ENCODE assay signal across 11 cellular contexts in the genomic region with DNA sequence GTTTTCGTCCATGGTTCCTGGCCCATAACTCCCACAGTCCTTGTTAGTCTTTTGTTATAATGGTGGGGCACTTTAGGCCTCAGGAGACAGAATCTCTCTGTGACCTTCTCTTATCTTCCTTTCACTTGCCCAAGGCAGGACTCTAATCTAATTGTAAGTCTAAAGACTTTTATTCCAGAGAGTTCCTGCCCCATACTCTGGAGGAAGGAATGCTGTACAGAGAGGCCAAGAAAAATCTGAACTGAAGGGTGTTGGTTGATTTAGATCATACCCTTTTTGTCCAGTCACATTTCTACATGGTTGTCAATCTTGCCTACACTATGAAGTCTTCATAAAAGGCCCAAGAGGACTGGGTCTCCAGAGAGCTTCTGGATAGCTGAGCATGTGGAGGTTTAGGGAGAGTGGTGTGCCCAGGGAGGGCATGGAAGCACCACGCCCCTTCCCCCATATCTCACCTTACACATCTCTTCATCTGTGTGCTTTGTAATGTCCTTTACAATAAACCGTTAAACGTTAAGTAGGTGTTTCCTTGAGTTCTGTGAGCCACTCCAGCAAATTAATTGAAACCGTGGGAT.
A peak's percentile ranks its signal among the peaks of the same experiment; 100 is the strongest.
DNase-seq lines count a peak whose midpoint lies in the region; ATAC-seq and TF ChIP-seq lines count a peak whose summit lies in the region.
"Had no signal": no experiment of that assay in that cellular context is flagged by ENCODE, and none has a peak within 500 bp of the region (broad histone marks: within the 10 kb centered on the region; RNA-seq: fewer than 3 reads in every experiment).

No MANE protein-coding gene starts in this region.

- no peak for DNase-seq in breast epithelium (ENCODE audit: low spot score in 2 of 2)
- DNase-seq in mammary epithelial cell, result no peak
- no peak for DNase-seq in T-helper 17 cell
- DNase-seq in lower lobe of right lung, result no peak
- DNase-seq in thyroid gland, result no peak
- DNase-seq in NCI-H2171 (lab: John Stamatoyannopoulos, UW), result no peak
- no peak for DNase-seq in medulla oblongata (ENCODE audit: extremely low spot score)
- DNase-seq: activated CD4-positive, alpha-beta T cell treated with anti-CD3 and anti-CD28 coated beads, Interleukin-2, amount 50 U/mL, for 1 hour; effector CD8-positive, alpha-beta T cell; SK-N-SH had no signal

- no peak overlapping the region for H2AFZ ChIP-seq in mammary epithelial cell (ENCODE audit: low read depth, low read length)

- no peak overlapping the region for H3K4me3 ChIP-seq in breast epithelium
- H3K4me3 ChIP-seq in mammary epithelial cell (replicated peaks in 1 of 3; ENCODE audit: insufficient read depth in 1 of 3, low read depth in 2 of 3, low read length in 3 of 3), result no peak overlapping the region
- no peak overlapping the region for H3K4me3 ChIP-seq in lower lobe of right lung
- no peak overlapping the region for H3K4me3 ChIP-seq in thyroid gland (replicated peaks in 1 of 3)

- dilution Hi-C loops in mammary epithelial cell (cut with HindIII; ENCODE audit: low sequenced_read_pairs), result no loop called here

- H4K20me1 ChIP-seq in mammary epithelial cell (ENCODE audit: insufficient read depth, low read length), result no peaks in the 10 kb centered on the region

- no peak for TF ChIP-seq CTCF in breast epithelium (IDR thresholded peaks at IDR 0.05)
- no peak for TF ChIP-seq CTCF in mammary epithelial cell (conservative IDR thresholded peaks at IDR 0.05 in 1 of 2, IDR thresholded peaks at IDR 0.05 in 1 of 2; ENCODE audit: extremely low read depth in 1 of 2, insufficient read depth in 1 of 2, low read depth in 1 of 2, low read length in 2 of 2)
- TF ChIP-seq CTCF in lower lobe of right lung (IDR thresholded peaks at IDR 0.05), result no peak
- no peak for TF ChIP-seq CTCF in thyroid gland (IDR thresholded peaks at IDR 0.05)

- H3K27ac ChIP-seq in breast epithelium, result peak overlapping the region; percentile 13 to 29
- no peak overlapping the region for H3K27ac ChIP-seq in mammary epithelial cell (ENCODE audit: insufficient read depth, low read depth, low read length)
- H3K27ac ChIP-seq in lower lobe of right lung, result peak overlapping the region; percentile 21
- peak overlapping the region in 2 of 3 donors; percentile 10 to 44 for H3K27ac ChIP-seq in thyroid gland

- ATAC-seq in T-helper 17 cell, result no peak
- ATAC-seq in lower lobe of right lung, result no peak
- no peak for ATAC-seq in HG02678 (IDR thresholded peaks at IDR 0.05; ENCODE audit: unreplicated experiment)

- TF ChIP-seq POLR2A in breast epithelium (IDR thresholded peaks at IDR 0.05) (no peak), thyroid gland (IDR thresholded peaks at IDR 0.05) (no peak)

- peaks cover 6% of the 10 kb centered on the region for H3K36me3 Mint-ChIP-seq in T-helper 17 cell (ENCODE audit: low read depth)

- peaks cover 2 to 19% of the 10 kb centered on the region in 2 donors for H3K4me1 ChIP-seq in breast epithelium
- peaks cover 6% of the 10 kb centered on the region for H3K4me1 ChIP-seq in mammary epithelial cell (ENCODE audit: insufficient read depth, low read length)
- H3K4me1 ChIP-seq in lower lobe of right lung, result peaks cover 85% of the 10 kb centered on the region
- H3K4me1 ChIP-seq in thyroid gland, result peaks cover 57 to 83% of the 10 kb centered on the region in 2 donors

- H3K27me3 Mint-ChIP-seq in T-helper 17 cell, result no peaks in the 10 kb centered on the region

- H3K27me3 ChIP-seq in breast epithelium, result no peaks in the 10 kb centered on the region
- no peaks in the 10 kb centered on the region for H3K27me3 ChIP-seq in mammary epithelial cell (ENCODE audit: insufficient read depth, low read length)
- H3K27me3 ChIP-seq in lower lobe of right lung (ENCODE audit: low read depth), result no peaks in the 10 kb centered on the region
- H3K27me3 ChIP-seq in thyroid gland, result no peaks in the 10 kb centered on the region

- peak overlapping the region; percentile 59 for H3K4me3 Mint-ChIP-seq in T-helper 17 cell

- BruUV-seq in mammary epithelial cell (replicated peaks; lab: Mats Ljungman, UMichigan), result no TSS peak

- H3K79me2 ChIP-seq in mammary epithelial cell (ENCODE audit: insufficient read depth, low read length), result peaks cover 94% of the 10 kb centered on the region

- H3K9me3 ChIP-seq in breast epithelium (no peaks in the 10 kb centered on the region), mammary epithelial cell (replicated peaks; ENCODE audit: insufficient read depth, low read length) (no peaks in the 10 kb centered on the region), T-helper 17 cell (ENCODE audit: control insufficient read depth, low read length, poor library complexity, severe bottlenecking) (no peaks in the 10 kb centered on the region), lower lobe of right lung (no peaks in the 10 kb centered on the region), thyroid gland (no peaks in the 10 kb centered on the region)
- H3K9me3 ChIP-seq: SK-N-SH had no signal

- peaks cover 56% of the 10 kb centered on the region for H3K4me1 Mint-ChIP-seq in T-helper 17 cell

- no peaks in the 10 kb centered on the region for H3K36me3 ChIP-seq in breast epithelium
- no peaks in the 10 kb centered on the region for H3K36me3 ChIP-seq in mammary epithelial cell (ENCODE audit: insufficient read depth, low read length)
- no peaks in the 10 kb centered on the region for H3K36me3 ChIP-seq in lower lobe of right lung
- H3K36me3 ChIP-seq in thyroid gland, result no peaks in the 10 kb centered on the region

- intact Hi-C loops in breast epithelium (cut with DNase I; ENCODE audit: low total_unique reads) (no loop called here), mammary epithelial cell (cut with micrococcal nuclease) (no loop called here), lower lobe of right lung (cut with DNase I) (no loop called here), thyroid gland (cut with DNase I) (no loop called here)

- H3K27ac Mint-ChIP-seq in T-helper 17 cell, result peak overlapping the region; percentile 81

- H3K4me2 ChIP-seq in mammary epithelial cell (ENCODE audit: insufficient read depth, low read depth, low read length), result no peak overlapping the region
- H3K4me2 ChIP-seq: SK-N-SH had no signal

- WGBS in mammary epithelial cell (ENCODE audit: low coverage, missing lambda C conversion rate), result 98% methylated on average over 5 of the region's 5 CpGs
- WGBS in thyroid gland, 2 donors, result 73 to 81% methylated on average over 5 of the region's 5 CpGs

- in situ Hi-C loops in mammary epithelial cell (cut with MboI; ENCODE audit: low sequenced_read_pairs in 2 of 2), result no loop called here

- CTCF ChIA-PET in mammary epithelial cell (lab: Charles Lee; ENCODE audit: low non-redundant PET), result no interaction called here

- no peak overlapping the region for H3K9ac ChIP-seq in mammary epithelial cell (ENCODE audit: insufficient read depth, low read length)
- H3K9ac ChIP-seq: SK-N-SH had no signal
